In the genomic region with DNA sequence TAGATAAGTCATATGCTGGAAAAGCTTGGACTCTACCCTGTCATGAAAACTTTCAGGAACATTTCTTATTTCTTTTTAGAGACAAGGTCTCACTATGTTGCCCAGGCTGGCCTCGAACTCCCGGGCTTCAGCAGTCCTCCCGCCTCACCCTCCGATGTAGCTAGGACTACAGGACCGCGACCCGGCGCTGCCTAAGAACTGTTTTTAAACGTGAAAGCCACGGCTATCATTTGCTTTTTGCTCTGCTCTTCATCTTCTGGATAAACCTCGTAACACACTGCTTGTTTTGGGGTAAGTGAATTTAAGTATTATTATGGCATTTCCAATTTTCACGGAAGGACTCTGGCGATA, we compare ENCODE assay signal across 1 cellular context.
TF ChIP-seq lines count a peak whose summit lies in the region.

No MANE protein-coding gene starts in this region.

TF ChIP-seq in GM23338, 12 proteins besides CTCF, POLR2A, EP300 and RAD21 (continued from another document):
- TF ChIP-seq ETS1 (IDR thresholded peaks at IDR 0.05) (no peak), JUNB (IDR thresholded peaks at IDR 0.05; ENCODE audit: unreplicated experiment) (no peak), ZNF114 (CRISPR knock-in tag; IDR thresholded peaks at IDR 0.05) (no peak), EZH2phosphoT487 (IDR thresholded peaks at IDR 0.05; ENCODE audit: unreplicated experiment) (no peak), STAT1 (IDR thresholded peaks at IDR 0.05; ENCODE audit: unreplicated experiment) (no peak), ZNF331 (CRISPR knock-in tag; IDR thresholded peaks at IDR 0.05; ENCODE audit: low read depth) (no peak), EZH2 (IDR thresholded peaks at IDR 0.05; ENCODE audit: low read depth, unreplicated experiment) (no peak)
- TF ChIP-seq, protein P1, sequence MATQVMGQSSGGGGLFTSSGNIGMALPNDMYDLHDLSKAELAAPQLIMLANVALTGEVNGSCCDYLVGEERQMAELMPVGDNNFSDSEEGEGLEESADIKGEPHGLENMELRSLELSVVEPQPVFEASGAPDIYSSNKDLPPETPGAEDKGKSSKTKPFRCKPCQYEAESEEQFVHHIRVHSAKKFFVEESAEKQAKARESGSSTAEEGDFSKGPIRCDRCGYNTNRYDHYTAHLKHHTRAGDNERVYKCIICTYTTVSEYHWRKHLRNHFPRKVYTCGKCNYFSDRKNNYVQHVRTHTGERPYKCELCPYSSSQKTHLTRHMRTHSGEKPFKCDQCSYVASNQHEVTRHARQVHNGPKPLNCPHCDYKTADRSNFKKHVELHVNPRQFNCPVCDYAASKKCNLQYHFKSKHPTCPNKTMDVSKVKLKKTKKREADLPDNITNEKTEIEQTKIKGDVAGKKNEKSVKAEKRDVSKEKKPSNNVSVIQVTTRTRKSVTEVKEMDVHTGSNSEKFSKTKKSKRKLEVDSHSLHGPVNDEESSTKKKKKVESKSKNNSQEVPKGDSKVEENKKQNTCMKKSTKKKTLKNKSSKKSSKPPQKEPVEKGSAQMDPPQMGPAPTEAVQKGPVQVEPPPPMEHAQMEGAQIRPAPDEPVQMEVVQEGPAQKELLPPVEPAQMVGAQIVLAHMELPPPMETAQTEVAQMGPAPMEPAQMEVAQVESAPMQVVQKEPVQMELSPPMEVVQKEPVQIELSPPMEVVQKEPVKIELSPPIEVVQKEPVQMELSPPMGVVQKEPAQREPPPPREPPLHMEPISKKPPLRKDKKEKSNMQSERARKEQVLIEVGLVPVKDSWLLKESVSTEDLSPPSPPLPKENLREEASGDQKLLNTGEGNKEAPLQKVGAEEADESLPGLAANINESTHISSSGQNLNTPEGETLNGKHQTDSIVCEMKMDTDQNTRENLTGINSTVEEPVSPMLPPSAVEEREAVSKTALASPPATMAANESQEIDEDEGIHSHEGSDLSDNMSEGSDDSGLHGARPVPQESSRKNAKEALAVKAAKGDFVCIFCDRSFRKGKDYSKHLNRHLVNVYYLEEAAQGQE (IDR thresholded peaks at IDR 0.05; ENCODE audit: unreplicated experiment): no peak
- TF ChIP-seq, protein P2, sequence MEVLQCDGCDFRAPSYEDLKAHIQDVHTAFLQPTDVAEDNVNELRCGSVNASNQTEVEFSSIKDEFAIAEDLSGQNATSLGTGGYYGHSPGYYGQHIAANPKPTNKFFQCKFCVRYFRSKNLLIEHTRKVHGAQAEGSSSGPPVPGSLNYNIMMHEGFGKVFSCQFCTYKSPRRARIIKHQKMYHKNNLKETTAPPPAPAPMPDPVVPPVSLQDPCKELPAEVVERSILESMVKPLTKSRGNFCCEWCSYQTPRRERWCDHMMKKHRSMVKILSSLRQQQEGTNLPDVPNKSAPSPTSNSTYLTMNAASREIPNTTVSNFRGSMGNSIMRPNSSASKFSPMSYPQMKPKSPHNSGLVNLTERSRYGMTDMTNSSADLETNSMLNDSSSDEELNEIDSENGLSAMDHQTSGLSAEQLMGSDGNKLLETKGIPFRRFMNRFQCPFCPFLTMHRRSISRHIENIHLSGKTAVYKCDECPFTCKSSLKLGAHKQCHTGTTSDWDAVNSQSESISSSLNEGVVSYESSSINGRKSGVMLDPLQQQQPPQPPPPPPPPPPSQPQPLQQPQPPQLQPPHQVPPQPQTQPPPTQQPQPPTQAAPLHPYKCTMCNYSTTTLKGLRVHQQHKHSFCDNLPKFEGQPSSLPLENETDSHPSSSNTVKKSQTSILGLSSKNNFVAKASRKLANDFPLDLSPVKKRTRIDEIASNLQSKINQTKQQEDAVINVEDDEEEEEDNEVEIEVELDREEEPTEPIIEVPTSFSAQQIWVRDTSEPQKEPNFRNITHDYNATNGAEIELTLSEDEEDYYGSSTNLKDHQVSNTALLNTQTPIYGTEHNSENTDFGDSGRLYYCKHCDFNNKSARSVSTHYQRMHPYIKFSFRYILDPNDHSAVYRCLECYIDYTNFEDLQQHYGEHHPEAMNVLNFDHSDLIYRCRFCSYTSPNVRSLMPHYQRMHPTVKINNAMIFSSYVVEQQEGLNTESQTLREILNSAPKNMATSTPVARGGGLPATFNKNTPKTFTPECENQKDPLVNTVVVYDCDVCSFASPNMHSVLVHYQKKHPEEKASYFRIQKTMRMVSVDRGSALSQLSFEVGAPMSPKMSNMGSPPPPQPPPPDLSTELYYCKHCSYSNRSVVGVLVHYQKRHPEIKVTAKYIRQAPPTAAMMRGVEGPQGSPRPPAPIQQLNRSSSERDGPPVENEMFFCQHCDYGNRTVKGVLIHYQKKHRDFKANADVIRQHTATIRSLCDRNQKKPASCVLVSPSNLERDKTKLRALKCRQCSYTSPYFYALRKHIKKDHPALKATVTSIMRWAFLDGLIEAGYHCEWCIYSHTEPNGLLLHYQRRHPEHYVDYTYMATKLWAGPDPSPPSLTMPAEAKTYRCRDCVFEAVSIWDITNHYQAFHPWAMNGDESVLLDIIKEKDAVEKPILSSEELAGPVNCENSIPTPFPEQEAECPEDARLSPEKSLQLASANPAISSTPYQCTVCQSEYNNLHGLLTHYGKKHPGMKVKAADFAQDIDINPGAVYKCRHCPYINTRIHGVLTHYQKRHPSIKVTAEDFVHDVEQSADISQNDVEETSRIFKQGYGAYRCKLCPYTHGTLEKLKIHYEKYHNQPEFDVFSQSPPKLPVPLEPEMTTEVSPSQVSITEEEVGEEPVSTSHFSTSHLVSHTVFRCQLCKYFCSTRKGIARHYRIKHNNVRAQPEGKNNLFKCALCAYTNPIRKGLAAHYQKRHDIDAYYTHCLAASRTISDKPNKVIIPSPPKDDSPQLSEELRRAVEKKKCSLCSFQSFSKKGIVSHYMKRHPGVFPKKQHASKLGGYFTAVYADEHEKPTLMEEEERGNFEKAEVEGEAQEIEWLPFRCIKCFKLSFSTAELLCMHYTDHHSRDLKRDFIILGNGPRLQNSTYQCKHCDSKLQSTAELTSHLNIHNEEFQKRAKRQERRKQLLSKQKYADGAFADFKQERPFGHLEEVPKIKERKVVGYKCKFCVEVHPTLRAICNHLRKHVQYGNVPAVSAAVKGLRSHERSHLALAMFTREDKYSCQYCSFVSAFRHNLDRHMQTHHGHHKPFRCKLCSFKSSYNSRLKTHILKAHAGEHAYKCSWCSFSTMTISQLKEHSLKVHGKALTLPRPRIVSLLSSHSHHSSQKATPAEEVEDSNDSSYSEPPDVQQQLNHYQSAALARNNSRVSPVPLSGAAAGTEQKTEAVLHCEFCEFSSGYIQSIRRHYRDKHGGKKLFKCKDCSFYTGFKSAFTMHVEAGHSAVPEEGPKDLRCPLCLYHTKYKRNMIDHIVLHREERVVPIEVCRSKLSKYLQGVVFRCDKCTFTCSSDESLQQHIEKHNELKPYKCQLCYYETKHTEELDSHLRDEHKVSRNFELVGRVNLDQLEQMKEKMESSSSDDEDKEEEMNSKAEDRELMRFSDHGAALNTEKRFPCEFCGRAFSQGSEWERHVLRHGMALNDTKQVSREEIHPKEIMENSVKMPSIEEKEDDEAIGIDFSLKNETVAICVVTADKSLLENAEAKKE (CRISPR knock-in tag; IDR thresholded peaks at IDR 0.05): no peak
TF ChIP-seq in GM23338: peak in this region for 0.
